In the genomic region with DNA sequence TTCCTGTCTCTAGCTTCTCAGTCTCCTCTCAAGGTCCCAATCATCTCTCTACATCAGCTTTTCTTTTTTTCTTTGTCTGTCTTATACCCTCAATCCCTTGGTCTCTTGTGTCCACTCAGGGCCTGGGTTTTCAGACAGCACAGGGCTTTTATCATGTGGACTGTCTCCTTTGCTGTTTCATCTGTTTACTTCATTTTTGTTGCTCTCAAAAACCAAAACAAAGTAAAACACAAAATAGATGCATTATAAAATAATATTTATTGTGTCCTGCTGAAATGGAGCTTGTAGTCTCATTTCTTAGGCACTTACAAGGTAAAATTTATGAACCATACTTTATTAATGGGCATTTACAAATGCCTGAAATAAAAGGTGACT, we compare ENCODE assay signal across 12 cellular contexts. TPM values are rescaled to one million over a fixed set of nuclear protein-coding genes. Genes with fewer than 3 reads are reported as not detected.
DNase-seq lines count a peak whose midpoint lies in the region; ATAC-seq and TF ChIP-seq lines count a peak whose summit lies in the region.
"Had no signal": no experiment of that assay in that cellular context is flagged by ENCODE, and none has a peak within 500 bp of the region (broad histone marks: within the 10 kb centered on the region; RNA-seq: fewer than 3 reads in every experiment).

No MANE protein-coding gene starts in this region.

- TF ChIP-seq POLR2A in Peyer's patch (IDR thresholded peaks at IDR 0.05): no peak

- H3K9me3 ChIP-seq in Peyer's patch: peaks cover 0 to 3% (median 0%) of the 10 kb centered on the region in 4 donors

- peaks cover 52% of the 10 kb centered on the region for H3K4me1 Mint-ChIP-seq in activated CD4-positive, alpha-beta T cell treated with anti-CD3 and anti-CD28 coated beads, Interleukin-2, amount 10 ng/mL, durations not matched to agents 7 days and 5 days
- H3K4me1 Mint-ChIP-seq in immature natural killer cell: peaks cover 54 to 62% of the 10 kb centered on the region in 2 donors
- peaks cover 37 to 57% of the 10 kb centered on the region in 2 donors for H3K4me1 Mint-ChIP-seq in stimulated activated naive B cell treated with anti-CD40 and anti-IgM and Interleukin-4, amounts not matched to agents 10 μg/mL and 1 μg/mL and 100 μg/mL, for 72 hours

- POLR2A ChIA-PET in activated CD4-positive, alpha-beta T cell treated with anti-CD3 and anti-CD28 coated beads, Interleukin-2, amount 10 ng/mL, durations not matched to agents 7 days and 5 days (lab: Charles Lee): no interaction called here

- peak overlapping the region; percentile 94 for H3K27ac Mint-ChIP-seq in activated CD4-positive, alpha-beta T cell treated with anti-CD3 and anti-CD28 coated beads, Interleukin-2, amount 10 ng/mL, durations not matched to agents 7 days and 5 days
- peak overlapping the region; percentile 85 to 98 (median 94) for H3K27ac Mint-ChIP-seq in immature natural killer cell
- H3K27ac Mint-ChIP-seq in stimulated activated naive B cell treated with anti-CD40 and anti-IgM and Interleukin-4, amounts not matched to agents 10 μg/mL and 1 μg/mL and 100 μg/mL, for 72 hours: peak overlapping the region; percentile 92

- no peaks in the 10 kb centered on the region for H3K27me3 Mint-ChIP-seq in activated CD4-positive, alpha-beta T cell treated with anti-CD3 and anti-CD28 coated beads, Interleukin-2, amount 10 ng/mL, durations not matched to agents 7 days and 5 days
- peaks cover 0 to 1% (median 0%) of the 10 kb centered on the region in 3 donors for H3K27me3 Mint-ChIP-seq in immature natural killer cell (ENCODE audit: low read depth in 3 of 3)
- H3K27me3 Mint-ChIP-seq in stimulated activated naive B cell treated with anti-CD40 and anti-IgM and Interleukin-4, amounts not matched to agents 10 μg/mL and 1 μg/mL and 100 μg/mL, for 72 hours: no peaks in the 10 kb centered on the region

- CTCF ChIA-PET in activated CD4-positive, alpha-beta T cell treated with anti-CD3 and anti-CD28 coated beads, Interleukin-2, amount 10 ng/mL, durations not matched to agents 7 days and 5 days (lab: Charles Lee): interaction anchor here (0.7 to 2.4 kb wide), 10 partner anchors 9 to 112 kb away, joined by 3 to 11 read pairs (median 4); no protein-coding TSS in a partner anchor

- no peaks in the 10 kb centered on the region for H3K27me3 ChIP-seq in Peyer's patch
- H3K27me3 ChIP-seq: suprapubic skin had no signal

- TF ChIP-seq CTCF in Peyer's patch (IDR thresholded peaks at IDR 0.05): no peak

- ATAC-seq in stimulated activated naive B cell treated with anti-CD40 and anti-IgM and Interleukin-4, amounts not matched to agents 10 μg/mL and 1 μg/mL and 100 μg/mL, for 72 hours (replicated peaks): no peak
- ATAC-seq in GM18909 (IDR thresholded peaks at IDR 0.05; ENCODE audit: poor library complexity, unreplicated experiment) (no peak), left colon (no peak)

- H3K4me3 ChIP-seq in Peyer's patch: no peak overlapping the region
- H3K4me3 ChIP-seq: suprapubic skin had no signal

- H3K36me3 Mint-ChIP-seq in activated CD4-positive, alpha-beta T cell treated with anti-CD3 and anti-CD28 coated beads, Interleukin-2, amount 10 ng/mL, durations not matched to agents 7 days and 5 days (ENCODE audit: low read depth): peaks cover 19% of the 10 kb centered on the region
- peaks cover 0 to 8% (median 0%) of the 10 kb centered on the region in 3 donors for H3K36me3 Mint-ChIP-seq in immature natural killer cell
- H3K36me3 Mint-ChIP-seq in stimulated activated naive B cell treated with anti-CD40 and anti-IgM and Interleukin-4, amounts not matched to agents 10 μg/mL and 1 μg/mL and 100 μg/mL, for 72 hours: peaks cover 25 to 51% of the 10 kb centered on the region in 2 donors

- H3K27ac ChIP-seq in Peyer's patch: peak overlapping the region; percentile 70 to 83 (median 77)
- H3K27ac ChIP-seq: suprapubic skin had no signal

- no peaks in the 10 kb centered on the region for H3K36me3 ChIP-seq in Peyer's patch
- H3K36me3 ChIP-seq: suprapubic skin had no signal

- H3K4me1 ChIP-seq in Peyer's patch: peaks cover 3 to 54% (median 19%) of the 10 kb centered on the region in 4 donors
- H3K4me1 ChIP-seq: suprapubic skin had no signal

- peak overlapping the region; percentile 21 for H3K4me3 Mint-ChIP-seq in activated CD4-positive, alpha-beta T cell treated with anti-CD3 and anti-CD28 coated beads, Interleukin-2, amount 10 ng/mL, durations not matched to agents 7 days and 5 days
- peak overlapping the region; percentile 67 to 79 (median 78) for H3K4me3 Mint-ChIP-seq in immature natural killer cell
- peak overlapping the region; percentile 49 to 50 for H3K4me3 Mint-ChIP-seq in stimulated activated naive B cell treated with anti-CD40 and anti-IgM and Interleukin-4, amounts not matched to agents 10 μg/mL and 1 μg/mL and 100 μg/mL, for 72 hours

- DNase-seq in activated CD4-positive, alpha-beta T cell treated with anti-CD3 and anti-CD28 coated beads, Interleukin-2, amount 10 ng/mL, durations not matched to agents 7 days and 5 days: no peak
- DNase-seq in activated CD4-positive, alpha-beta T cell treated with anti-CD3 and anti-CD28 coated beads, Interleukin-2, amount 50 U/mL, for 4 hours: no peak
- DNase-seq in Peyer's patch (no peak), immature natural killer cell (no peak), left colon (no peak)
- no peak for DNase-seq in stimulated activated naive B cell treated with anti-CD40 and anti-IgM and Interleukin-4, amounts not matched to agents 10 μg/mL and 1 μg/mL and 100 μg/mL, for 72 hours
- DNase-seq in activated effector memory CD4-positive, alpha-beta T cell treated with Interleukin-2 at 50 U/mL for 16 hours: no peak
- DNase-seq: NCI-H446 had no signal

- H3K9me3 Mint-ChIP-seq in activated CD4-positive, alpha-beta T cell treated with anti-CD3 and anti-CD28 coated beads, Interleukin-2, amount 10 ng/mL, durations not matched to agents 7 days and 5 days: peaks cover 9% of the 10 kb centered on the region
- peaks cover 0 to 9% (median 4%) of the 10 kb centered on the region in 6 donors for H3K9me3 Mint-ChIP-seq in immature natural killer cell
- peaks cover 0 to 5% of the 10 kb centered on the region in 2 donors for H3K9me3 Mint-ChIP-seq in stimulated activated naive B cell treated with anti-CD40 and anti-IgM and Interleukin-4, amounts not matched to agents 10 μg/mL and 1 μg/mL and 100 μg/mL, for 72 hours

- intact Hi-C loops in left colon (cut with DNase I, micrococcal nuclease): no loop called here

RNA-seq across cellular contexts. Expression of gene SLAMF6, which starts 17.8 kb away (rescaled TPM):
- total RNA-seq in activated CD4-positive, alpha-beta T cell treated with anti-CD3 and anti-CD28 coated beads, Interleukin-2, amount 10 ng/mL, durations not matched to agents 7 days and 5 days: 10 to 100 TPM; 25.1 to 33.7 TPM
- 10 to 100 TPM in 1 of 4 donors, 1 to 10 TPM in 2, under 1 TPM in 1; 0.57 to 10.7 (median 5.2) TPM for total RNA-seq in Peyer's patch
- 100 to 1,000 TPM; 105 to 210 (median 125) TPM for polyA plus RNA-seq in immature natural killer cell
- 1 to 10 TPM in 1 of 2 donors, under 1 TPM in 1; 0.61 to 1.4 TPM for total RNA-seq in left colon
- total RNA-seq: glomerular endothelial cell had no signal
- polyA plus RNA-seq: AG04450 had no signal

RNA-seq across cellular contexts. Expression of gene CD84, which starts 38.5 kb away (rescaled TPM):
- total RNA-seq in activated CD4-positive, alpha-beta T cell treated with anti-CD3 and anti-CD28 coated beads, Interleukin-2, amount 10 ng/mL, durations not matched to agents 7 days and 5 days: 10 to 100 TPM; 14.7 to 16.2 TPM
- total RNA-seq in Peyer's patch (10 to 100 TPM in 1 of 4 donors, 1 to 10 TPM in 3; 2.7 to 24.8 (median 5.2) TPM), left colon (1 to 10 TPM; 2.1 to 6.2 TPM)
- polyA plus RNA-seq in immature natural killer cell: 1 to 10 TPM; 2.1 to 3.9 (median 3.0) TPM
- total RNA-seq: glomerular endothelial cell had no signal
- polyA plus RNA-seq: AG04450 had no signal

Comparison
In these comparisons a context has a peak if more than half of its experiments do, and no peak if none do; other contexts are left out.
1. H3K4me3 Mint-ChIP-seq: peak in every context shown above with its lines; median percentile 78 in immature natural killer cell; 50 in stimulated activated naive B cell treated with anti-CD40 and anti-IgM and Interleukin-4, amounts not matched to agents 10 μg/mL and 1 μg/mL and 100 μg/mL, for 72 hours; 21 in activated CD4-positive, alpha-beta T cell treated with anti-CD3 and anti-CD28 coated beads, Interleukin-2, amount 10 ng/mL, durations not matched to agents 7 days and 5 days.